In the genomic region with DNA sequence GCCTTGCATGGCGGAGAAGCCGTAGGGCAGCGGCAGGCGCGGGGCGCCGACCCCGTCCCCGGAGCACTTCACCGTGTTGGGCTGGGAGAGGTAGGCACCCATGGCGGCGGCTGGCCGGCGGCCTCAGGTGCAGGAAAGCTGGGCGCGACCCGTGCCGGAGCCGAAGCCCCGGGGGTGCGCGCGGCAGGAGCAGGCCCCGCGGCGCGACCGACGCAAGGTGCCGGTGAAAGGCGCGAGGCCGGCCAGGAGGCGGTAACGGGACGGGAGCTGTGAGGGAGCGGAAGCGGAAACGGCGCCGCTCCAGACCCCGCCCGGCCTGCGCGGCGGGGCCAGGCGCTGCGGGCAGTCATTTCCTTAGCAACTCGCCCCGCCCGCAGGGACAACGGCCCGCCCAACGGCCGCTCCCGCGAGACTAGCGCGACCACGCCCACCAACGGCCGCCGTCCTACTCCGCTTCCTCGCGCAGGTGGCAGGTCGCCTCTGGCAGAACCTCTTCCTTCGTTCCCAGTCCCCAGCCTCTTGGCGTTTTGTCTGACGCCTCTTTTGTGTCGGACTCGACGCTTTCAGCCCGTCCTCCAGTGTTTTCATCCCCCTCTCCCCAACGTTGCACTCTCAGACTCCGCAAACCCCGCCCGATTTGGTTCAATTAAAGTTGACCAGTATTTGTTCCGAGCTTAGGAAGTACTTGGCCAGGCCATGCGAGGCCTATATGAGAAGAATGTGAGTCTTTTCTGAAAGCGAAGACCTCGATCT, we compare ENCODE assay signal across 8 cellular contexts. TPM values are rescaled to one million over a fixed set of nuclear protein-coding genes. Genes with fewer than 3 reads are reported as not detected.
A peak's percentile ranks its signal among the peaks of the same experiment; 100 is the strongest.
DNase-seq lines count a peak whose midpoint lies in the region; ATAC-seq, FAIRE-seq and TF ChIP-seq lines count a peak whose summit lies in the region.

TSS of gene PPM1G (minus strand) at position 271 of the 753 bp plus-strand sequence. CDS start at position 102, 169 bp downstream.

- WGBS in IMR-90 (ENCODE audit: extremely low coverage in 2 of 2, insufficient read length in 1 of 2), 2 experiments = 3% methylated on average over 51 of the region's 82 CpGs; no CpG with 5 or more reads in 1 of the 2 experiments

- POLR2A ChIA-PET in IMR-90 (lab: Charles Lee; ENCODE audit: unreplicated experiment) (interaction anchor here (0.5 to 1.0 kb wide), 2 partner anchors 10 to 19 kb away, joined by 3 read pairs; partner anchors contain the start of gene NRBP1), OCI-LY7 (lab: Charles Lee) (interaction anchor here (0.6 to 2.2 kb wide), 8 partner anchors 12 to 1900 kb away, joined by 3 to 24 read pairs (median 4); partner anchors contain the start of gene NRBP1), endothelial cell of umbilical vein (lab: Charles Lee) (interaction anchor here (0.7 to 2.9 kb wide), 2 partner anchors 19 to 54 kb away, joined by 4 to 18 read pairs; partner anchors contain the start of gene NRBP1)

- in situ Hi-C loops in IMR-90 (cut with MboI; ENCODE audit: low sequenced_read_pairs) = no loop called here

- 0 out of 2 replicates have a peak within 1 kb of the TSS, but pooled peaks have one; percentile 6 for H2BK120ac ChIP-seq in IMR-90 (ENCODE audit: low read depth, low read length)

- H2BK15ac ChIP-seq in IMR-90 (ENCODE audit: low read depth, low read length) = no peak within 1 kb of the TSS

- H3K27me3 ChIP-seq in IMR-90 (ENCODE audit: control insufficient read depth, insufficient read depth, low read length) (no peaks in the 10 kb centered on the region), endothelial cell of umbilical vein (ENCODE audit: control insufficient read depth in 2 of 2, insufficient read depth in 2 of 2, low read length in 2 of 2) (peaks cover 1 to 5% of the 10 kb centered on the region in 2 experiments)

- H3K27ac ChIP-seq in IMR-90 (ENCODE audit: insufficient read depth, low read length) = peak within 1 kb of the TSS; percentile 71
- H3K27ac ChIP-seq in OCI-LY7 (ENCODE audit: low read depth, low read length, poor library complexity, severe bottlenecking) = peak within 1 kb of the TSS; percentile 84
- peak within 1 kb of the TSS; percentile 73 for H3K27ac ChIP-seq in endothelial cell of umbilical vein (ENCODE audit: insufficient read depth, low read depth, low read length)

- dilution Hi-C loops in IMR-90 (cut with HindIII; ENCODE audit: low sequenced_read_pairs, unreplicated experiment) = no loop called here
- dilution Hi-C loops in endothelial cell of umbilical vein (cut with MboI; ENCODE audit: extremely low pct_ligation_motif_present, low sequenced_read_pairs) = no loop called here

- H3K9me2 ChIP-seq in OCI-LY7 (ENCODE audit: insufficient read depth, low read length) = no peaks in the 10 kb centered on the region

- peak within 1 kb of the TSS; percentile 71 for H3K14ac ChIP-seq in IMR-90 (replicated peaks; ENCODE audit: low read depth, low read length)

- H3K9ac ChIP-seq in IMR-90 (ENCODE audit: low read depth, low read length) = peak within 1 kb of the TSS; percentile 78
- H3K9ac ChIP-seq in endothelial cell of umbilical vein (replicated peaks; ENCODE audit: extremely low read depth, insufficient read depth, low read length) = peak within 1 kb of the TSS; percentile 85

- H4K5ac ChIP-seq in IMR-90 (ENCODE audit: low read depth, low read length) = peak within 1 kb of the TSS; percentile 64

- H4K91ac ChIP-seq in IMR-90 (ENCODE audit: insufficient read depth, low read depth, low read length) = peak within 1 kb of the TSS; percentile 80

- peak within 1 kb of the TSS; percentile 71 for H3K56ac ChIP-seq in IMR-90 (ENCODE audit: extremely low read depth, insufficient read depth, low read length)

- peak within 1 kb of the TSS; percentile 93 to 95 for H4K8ac ChIP-seq in IMR-90 (ENCODE audit: low read depth in 2 of 2, low read length in 2 of 2)

- no peak for TF ChIP-seq RAD21 in IMR-90 (IDR thresholded peaks at IDR 0.05; ENCODE audit: low read length)

- peak within 1 kb of the TSS; percentile 63 for H3K4me3 ChIP-seq in IMR-90 (ENCODE audit: insufficient read depth, low read depth, low read length)
- H3K4me3 ChIP-seq in OCI-LY7 (ENCODE audit: low read depth, low read length, poor library complexity, severe bottlenecking) = peak within 1 kb of the TSS; percentile 91
- peak within 1 kb of the TSS; percentile 71 to 90 (median 84) for H3K4me3 ChIP-seq in endothelial cell of umbilical vein (replicated peaks in 1 of 3; ENCODE audit: insufficient read depth in 1 of 3, low read depth in 1 of 3, low read length in 3 of 3)

- peaks cover 4% of the 10 kb centered on the region; the same call in 1 of the 2 replicates for H3K9me1 ChIP-seq in IMR-90 (ENCODE audit: insufficient read depth, low read length)
- H3K9me1 ChIP-seq in endothelial cell of umbilical vein (replicated peaks; ENCODE audit: control insufficient read depth, extremely low read depth, insufficient read depth, low read length) = no peaks in the 10 kb centered on the region

- CTCF ChIA-PET in IMR-90 (lab: Yijun Ruan, JAX) = interaction anchor here (1.2 to 1.3 kb wide), 2 partner anchors 13 to 21 kb away, joined by 3 to 6 read pairs; no protein-coding TSS in a partner anchor
- CTCF ChIA-PET in OCI-LY7 (lab: Charles Lee; ENCODE audit: unreplicated experiment) = interaction anchor here (0.8 kb wide), 1 partner anchor 20 kb away, joined by 4 read pairs; no protein-coding TSS in a partner anchor
- CTCF ChIA-PET in endothelial cell of umbilical vein (lab: Charles Lee) = interaction anchor here (0.7 to 4.3 kb wide), 12 partner anchors 9 to 273 kb away, joined by 3 to 75 read pairs (median 3); partner anchors contain the start of genes GTF3C2, NRBP1, SLC4A1AP and SUPT7L

- peak within 1 kb of the TSS; percentile 61 for H3K23ac ChIP-seq in IMR-90 (ENCODE audit: low read depth, low read length)

- no peak for TF ChIP-seq CTCF in IMR-90 (conservative IDR thresholded peaks at IDR 0.05; ENCODE audit: low read depth, low read length)
- no peak for TF ChIP-seq CTCF in OCI-LY7 (conservative IDR thresholded peaks at IDR 0.05; ENCODE audit: low read length)
- no peak for TF ChIP-seq CTCF in endothelial cell of umbilical vein (IDR thresholded peaks at IDR 0.05; ENCODE audit: extremely low read depth in 1 of 2, insufficient read depth in 1 of 2, low read depth in 1 of 2, low read length in 2 of 2)

- peak within 1 kb of the TSS; percentile 36 for H2BK5ac ChIP-seq in IMR-90 (ENCODE audit: low read depth, low read length, poor library complexity, severe bottlenecking)

- intact Hi-C loops in IMR-90 (cut with micrococcal nuclease) (loop anchor here (1.0 to 10.0 kb wide), 4 partner anchors 19 to 273 kb away; partner anchors contain the start of genes CCDC121, GPN1, NRBP1 and SLC4A1AP), OCI-LY7 (cut with micrococcal nuclease; ENCODE audit: unreplicated experiment) (loop anchor here (1.0 to 10.0 kb wide), 4 partner anchors 19 to 255 kb away; partner anchors contain the start of genes CCDC121, GPN1, NRBP1 and SLC4A1AP), endothelial cell of umbilical vein (cut with micrococcal nuclease) (loop anchor here (1.0 to 5.0 kb wide), 4 partner anchors 19 to 220 kb away; partner anchors contain the start of genes CCDC121, GPN1, IFT172 and NRBP1)

- peak; percentile 90 for ATAC-seq in GM21528 (IDR thresholded peaks at IDR 0.05; ENCODE audit: low FRiP score, unreplicated experiment)
- ATAC-seq in IMR-90 (ENCODE audit: low read depth) = peak; percentile 97

- peak within 1 kb of the TSS; percentile 20; the same call in 1 of the 2 replicates for H3K18ac ChIP-seq in IMR-90 (ENCODE audit: low read depth, low read length)

- BruUV-seq in IMR-90 (replicated peaks; lab: Mats Ljungman, UMichigan) (no TSS peak), OCI-LY7 (replicated peaks; lab: Mats Ljungman, UMichigan) (no TSS peak), endothelial cell of umbilical vein (replicated peaks; lab: Mats Ljungman, UMichigan) (TSS peak; percentile 92)

- TF ChIP-seq POLR2A in IMR-90 (IDR thresholded peaks at IDR 0.05; ENCODE audit: low read depth, low read length) (peak; percentile 51; the same call in 1 of the 2 replicates), endothelial cell of umbilical vein (IDR thresholded peaks at IDR 0.05; ENCODE audit: low read depth, low read length) (peak; percentile 98)

- peak within 1 kb of the TSS; percentile 76 for H3K4ac ChIP-seq in IMR-90 (ENCODE audit: low read depth, low read length)

- peaks cover 0 to 18% of the 10 kb centered on the region in 2 experiments; a peak in 2 of 4 replicates for H3K79me1 ChIP-seq in IMR-90 (ENCODE audit: low read depth in 1 of 2, low read length in 2 of 2)

- H3K4me2 ChIP-seq in IMR-90 (ENCODE audit: low read depth, low read length) (peak within 1 kb of the TSS; percentile 99), OCI-LY7 (ENCODE audit: low read length) (peak within 1 kb of the TSS; percentile 96), endothelial cell of umbilical vein (ENCODE audit: insufficient read depth, low read length) (peak within 1 kb of the TSS; percentile 99)

- H3K4me1 ChIP-seq in IMR-90 (ENCODE audit: control insufficient read depth, insufficient read depth, low read length) = 0 out of 2 replicates have a peak, but pooled peaks cover 2% of the 10 kb centered on the region
- peaks cover 24% of the 10 kb centered on the region for H3K4me1 ChIP-seq in OCI-LY7 (ENCODE audit: insufficient read depth, low read length, poor library complexity, severe bottlenecking)
- peaks cover 20% of the 10 kb centered on the region for H3K4me1 ChIP-seq in endothelial cell of umbilical vein (ENCODE audit: control insufficient read depth, extremely low read depth, insufficient read depth, low read length)

- peaks cover 3% of the 10 kb centered on the region; the same call in 1 of the 2 replicates for H3K36me3 ChIP-seq in IMR-90 (ENCODE audit: control insufficient read depth, insufficient read depth, low read length)
- H3K36me3 ChIP-seq in OCI-LY7 (ENCODE audit: insufficient read depth, low read length) = peaks cover 33% of the 10 kb centered on the region
- peaks cover 0 to 6% of the 10 kb centered on the region in 2 experiments for H3K36me3 ChIP-seq in endothelial cell of umbilical vein (ENCODE audit: control insufficient read depth in 2 of 2, extremely low read depth in 1 of 2, insufficient read depth in 2 of 2, low read length in 2 of 2)

- H3K79me2 ChIP-seq in OCI-LY7 (ENCODE audit: insufficient read depth, low read depth, low read length) = peaks cover 48% of the 10 kb centered on the region
- peaks cover 47% of the 10 kb centered on the region for H3K79me2 ChIP-seq in endothelial cell of umbilical vein (ENCODE audit: control insufficient read depth, insufficient read depth, low read length)

- H4K20me1 ChIP-seq in IMR-90 (ENCODE audit: insufficient read depth, low read length) (peaks cover 8% of the 10 kb centered on the region), OCI-LY7 (ENCODE audit: insufficient read depth, low read length) (peaks cover 23% of the 10 kb centered on the region; the same call in 1 of the 2 replicates), endothelial cell of umbilical vein (replicated peaks; ENCODE audit: control insufficient read depth, extremely low read depth, insufficient read depth, low read length) (peaks cover 2% of the 10 kb centered on the region)

- H3K9me3 ChIP-seq in IMR-90 (ENCODE audit: control insufficient read depth, insufficient read depth, low read length) (no peaks in the 10 kb centered on the region), OCI-LY7 (ENCODE audit: low read length) (no peaks in the 10 kb centered on the region), endothelial cell of umbilical vein (replicated peaks; ENCODE audit: control insufficient read depth, insufficient read depth, low read length) (no peaks in the 10 kb centered on the region)

- H2AK9ac ChIP-seq in IMR-90 (replicated peaks; ENCODE audit: low read depth, low read length, poor library complexity) = peak within 1 kb of the TSS; percentile 95

- H2AK5ac ChIP-seq in IMR-90 (ENCODE audit: low read depth, low read length) = peak within 1 kb of the TSS; percentile 88

- no peak within 1 kb of the TSS for H2BK20ac ChIP-seq in IMR-90 (ENCODE audit: low read depth, low read length)

- peak; percentile 89 for DNase-seq in DMS 273 treated with DMSO at 0.1 percent for 48 hours (lab: John Stamatoyannopoulos, UW)
- peak; percentile 88 for DNase-seq in IMR-90
- DNase-seq in OCI-LY7 (ENCODE audit: low spot score) = peak; percentile 97
- DNase-seq in activated T-cell treated with anti-CD3 and anti-CD28 coated beads for 1 hour (ENCODE audit: low read depth) = peak; percentile 96
- DNase-seq in endothelial cell of umbilical vein (ENCODE audit: low read depth, low spot score) = peak; percentile 97
- DNase-seq in middle frontal gyrus (ENCODE audit: extremely low spot score, low spot score) = peak; percentile 89
- DNase-seq in stimulated activated CD8-positive, alpha-beta memory T cell treated with anti-CD3 and anti-CD28 coated beads, Interleukin-2, amount 100 ng/mL, for 48 hours (ENCODE audit: low read depth in 2 of 2) = peak; percentile 97 to 98

- peak; percentile 90 for FAIRE-seq in endothelial cell of umbilical vein (lab: Jason Lieb, UNC)

- H2AFZ ChIP-seq in IMR-90 (replicated peaks; ENCODE audit: low read length, poor library complexity) = peak within 1 kb of the TSS; percentile 97
- peak within 1 kb of the TSS; percentile 96 for H2AFZ ChIP-seq in OCI-LY7 (ENCODE audit: low read length)
- H2AFZ ChIP-seq in endothelial cell of umbilical vein (ENCODE audit: low read depth, low read length) = peak within 1 kb of the TSS; percentile 99

RNA-seq across cellular contexts. Expression of gene PPM1G, which starts in this region (rescaled TPM):
- total RNA-seq in IMR-90 (2012; rRNA removed) = 95.9 and 99.2 TPM in 2 replicates
- polyA plus RNA-seq in IMR-90 (2012; rRNA removed) = 55.9 and 57.6 TPM in 2 replicates
- polyA plus RNA-seq in IMR-90 (2012; cell fraction: cytosol; rRNA removed) = 28.8 and 44.4 TPM in 2 replicates
- polyA plus RNA-seq in IMR-90 (2012; cell fraction: nucleus; rRNA removed; ENCODE audit: low replicate concordance) = 24.9 and 39.9 TPM in 2 replicates
- 101 and 113 TPM in 2 replicates for total RNA-seq in OCI-LY7 (2014; rRNA removed; shearing (Covaris generic))
- 138 and 147 TPM in 2 replicates for total RNA-seq in OCI-LY7 (2022)
- total RNA-seq in endothelial cell of umbilical vein = 131 and 135 TPM in 2 replicates
- polyA plus RNA-seq in endothelial cell of umbilical vein = 38.3 and 48.1 TPM in 2 replicates
- polyA plus RNA-seq in endothelial cell of umbilical vein (2011; cell fraction: cytosol; rRNA removed) = 75.3 and 86.4 TPM in 2 replicates
- polyA plus RNA-seq in endothelial cell of umbilical vein (2011; cell fraction: nucleus; rRNA removed) = 52.3 and 61.0 TPM in 2 replicates
- polyA plus RNA-seq in endothelial cell of umbilical vein (2012) = 143 and 171 TPM in 2 replicates
- polyA minus RNA-seq in endothelial cell of umbilical vein = 73.8 and 75.0 TPM in 2 replicates
- 103 TPM for polyA minus RNA-seq in endothelial cell of umbilical vein (2011; cell fraction: cytosol; rRNA and poly(A)+ RNA removed)
- 17.1 and 18.1 TPM in 2 replicates for polyA minus RNA-seq in endothelial cell of umbilical vein (2011; cell fraction: nucleus; rRNA and poly(A)+ RNA removed)

Comparison
In these comparisons a context has a peak if more than half of its experiments do, and no peak if none do; other contexts are left out.
1. Peak in every context shown above with its lines: DNase-seq, ATAC-seq, H3K4me3 ChIP-seq and H3K27ac ChIP-seq.